In genomic region chr5:51416149-51416548, GRCh38 we compare ENCODE assay signal across 1 cellular context.
TF ChIP-seq lines count a peak whose summit lies in the region.

No MANE protein-coding gene starts in this region.

TF ChIP-seq in HCT116, 20 proteins besides CTCF, POLR2A, EP300 and RAD21 (continued from another document):
- TF ChIP-seq ZBTB33 (IDR thresholded peaks at IDR 0.05; ENCODE audit: extremely low read depth, insufficient replicate concordance, low read length) (no peak), EZH2phosphoT487 (IDR thresholded peaks at IDR 0.05; ENCODE audit: borderline replicate concordance) (no peak), ATF3 (IDR thresholded peaks at IDR 0.05) (no peak), REST (IDR thresholded peaks at IDR 0.05; ENCODE audit: low read depth) (no peak), EGR1 (IDR thresholded peaks at IDR 0.05; ENCODE audit: low read depth) (no peak), CBX3 (IDR thresholded peaks at IDR 0.05; ENCODE audit: low read depth) (no peak), FOSL1 (IDR thresholded peaks at IDR 0.05; ENCODE audit: low read depth) (no peak), MAX (IDR thresholded peaks at IDR 0.05) (no peak), ZFX (IDR thresholded peaks at IDR 0.05) (no peak)
